8 cellular contexts compared by ENCODE assay signal in genomic region chr17:1762906-1763829, GRCh38. TPM values are rescaled to one million over a fixed set of nuclear protein-coding genes. Genes with fewer than 3 reads are reported as not detected.
A peak's percentile ranks its signal among the peaks of the same experiment; 100 is the strongest.
DNase-seq lines count a peak whose midpoint lies in the region; ATAC-seq and TF ChIP-seq lines count a peak whose summit lies in the region.

No MANE protein-coding gene starts in this region.

- peak overlapping the region; percentile 80 for H3K27ac Mint-ChIP-seq in activated B cell treated with CpG ODN at 0.5 μM for 24 hours

- no peaks in the 10 kb centered on the region for H3K27me3 ChIP-seq in psoas muscle (ENCODE audit: insufficient read depth in 3 of 3, low read length in 2 of 3)

- no peak for TF ChIP-seq CTCF in activated B cell treated with CpG ODN at 0.5 μM for 24 hours (IDR thresholded peaks at IDR 0.05)
- TF ChIP-seq CTCF in fibroblast of villous mesenchyme (IDR thresholded peaks at IDR 0.05; ENCODE audit: insufficient read depth, low read depth, low read length), result no peak
- TF ChIP-seq CTCF in psoas muscle (IDR thresholded peaks at IDR 0.05), result no peak

- H3K36me3 Mint-ChIP-seq in activated B cell treated with CpG ODN at 0.5 μM for 24 hours (ENCODE audit: low read depth), result no peaks in the 10 kb centered on the region

- DNase-seq in NCI-H2227 (lab: John Stamatoyannopoulos, UW; ENCODE audit: unreplicated experiment), result peak; percentile 12
- DNase-seq in NCI-H2227 treated with DMSO at 0.1 percent for 48 hours (lab: John Stamatoyannopoulos, UW), result no peak
- DNase-seq in activated B cell treated with CpG ODN at 0.5 μM for 24 hours, result no peak
- DNase-seq in fibroblast of villous mesenchyme (ENCODE audit: low read depth), result peak; percentile 90
- peak; percentile 76 to 84 for DNase-seq in psoas muscle
- DNase-seq in cerebellar nuclear complex (lab: John Stamatoyannopoulos, UW), result no peak
- DNase-seq in activated CD4-positive, alpha-beta T cell treated with anti-CD3 and anti-CD28 coated beads, Interleukin-2, amount 50 U/mL, for 48 hours, result no peak

- H3K27me3 Mint-ChIP-seq in activated B cell treated with CpG ODN at 0.5 μM for 24 hours, result no peaks in the 10 kb centered on the region

- no peaks in the 10 kb centered on the region for H3K9me3 Mint-ChIP-seq in activated B cell treated with CpG ODN at 0.5 μM for 24 hours

- ATAC-seq in activated B cell treated with CpG ODN at 0.5 μM for 24 hours (ENCODE audit: low read depth), result peak; percentile 65
- peak; percentile 61 to 68 (median 66) for ATAC-seq in psoas muscle
- no peak for ATAC-seq in GM18907 (IDR thresholded peaks at IDR 0.05; ENCODE audit: unreplicated experiment)

- WGBS in psoas muscle, 3 donors, result 12 to 29% (median 20%) methylated on average over 21 of the region's 21 CpGs

- H3K4me1 Mint-ChIP-seq in activated B cell treated with CpG ODN at 0.5 μM for 24 hours, result peaks cover 46% of the 10 kb centered on the region

- no peaks in the 10 kb centered on the region for H3K9me3 ChIP-seq in psoas muscle

- H3K4me1 ChIP-seq in psoas muscle, result peaks cover 49% of the 10 kb centered on the region

- POLR2A ChIA-PET in activated B cell treated with CpG ODN at 0.5 μM for 24 hours (lab: Charles Lee), result interaction anchor here (0.6 to 3.6 kb wide), 10 partner anchors 9 to 112 kb away, joined by 3 to 25 read pairs (median 11); partner anchors contain the start of gene SERPINF2

- CTCF ChIA-PET in activated B cell treated with CpG ODN at 0.5 μM for 24 hours (lab: Charles Lee), result interaction anchor here (0.9 to 2.8 kb wide), 5 partner anchors 9 to 46 kb away, joined by 3 to 19 read pairs (median 5); no protein-coding TSS in a partner anchor

- peak overlapping the region; percentile 92 for H3K27ac ChIP-seq in psoas muscle

- H3K4me3 ChIP-seq in fibroblast of villous mesenchyme (ENCODE audit: low read depth, low read length) (peak overlapping the region; percentile 94), psoas muscle (peak overlapping the region; percentile 71)

- peak overlapping the region; percentile 50 for H3K4me3 Mint-ChIP-seq in activated B cell treated with CpG ODN at 0.5 μM for 24 hours

- intact Hi-C loops in activated B cell treated with CpG ODN at 0.5 μM for 24 hours (cut with micrococcal nuclease), result loop anchor here (1.0 kb wide), 1 partner anchor 21 kb away; no protein-coding TSS in a partner anchor
- intact Hi-C loops in psoas muscle (cut with DNase I), result loop anchor here (2.0 to 5.0 kb wide), 3 partner anchors 32 to 42 kb away; no protein-coding TSS in a partner anchor

- peaks cover 0 to 13% of the 10 kb centered on the region in 2 donors for H3K36me3 ChIP-seq in psoas muscle (ENCODE audit: insufficient read depth in 1 of 2, low read depth in 1 of 2)

RNA-seq across cellular contexts. Expression of gene SERPINF1, which starts 1.3 kb away (rescaled TPM):
- 8.7 and 14.8 TPM in 2 replicates for total RNA-seq in activated B cell treated with CpG ODN at 0.5 μM for 24 hours
- 51.0 and 108 TPM in 2 replicates for total RNA-seq in fibroblast of villous mesenchyme
- 100 to 1,000 TPM; 300 to 485 (median 454) TPM for total RNA-seq in psoas muscle
- polyA plus RNA-seq in psoas muscle, result 100 to 1,000 TPM; 236 to 500 (median 365) TPM

RNA-seq across cellular contexts. Expression of gene SERPINF2, which starts 20.5 kb away (rescaled TPM):
- 0.82 and 1.3 TPM in 2 replicates for total RNA-seq in activated B cell treated with CpG ODN at 0.5 μM for 24 hours
- total RNA-seq in fibroblast of villous mesenchyme, result 0.43 TPM in 1 of 2 replicates, not detected in the other
- total RNA-seq in psoas muscle, result 1 to 10 TPM in 2 of 4 donors, under 1 TPM in 2; 0.74 to 4.0 (median 2.2) TPM
- polyA plus RNA-seq in psoas muscle, result 1 to 10 TPM; 2.4 to 3.9 (median 3.7) TPM

RNA-seq across cellular contexts. Expression of gene WDR81, which starts 38.7 kb away (rescaled TPM):
- total RNA-seq in activated B cell treated with CpG ODN at 0.5 μM for 24 hours (42.7 and 48.4 TPM in 2 replicates), fibroblast of villous mesenchyme (26.8 and 34.5 TPM in 2 replicates), psoas muscle (10 to 100 TPM; 15.1 to 23.7 (median 20.8) TPM)
- polyA plus RNA-seq in psoas muscle, result 10 to 100 TPM; 18.1 to 27.9 (median 18.5) TPM

RNA-seq across cellular contexts. Expression of gene TLCD2, which starts 53.0 kb away (rescaled TPM):
- total RNA-seq in activated B cell treated with CpG ODN at 0.5 μM for 24 hours (0.02 and 0.04 TPM in 2 replicates), fibroblast of villous mesenchyme (3.5 and 3.9 TPM in 2 replicates), psoas muscle (1 to 10 TPM; 1.6 to 2.9 (median 1.9) TPM)
- 1 to 10 TPM; 1.1 to 1.4 (median 1.1) TPM for polyA plus RNA-seq in psoas muscle

Comparison
In these comparisons a context has a peak if more than half of its experiments do, and no peak if none do; other contexts are left out.
1. DNase-seq: peak in NCI-H2227 (single experiment), fibroblast of villous mesenchyme (single experiment) and psoas muscle (2 of 2); none in NCI-H2227 treated with DMSO at 0.1 percent for 48 hours (single experiment), activated B cell treated with CpG ODN at 0.5 μM for 24 hours (single experiment), cerebellar nuclear complex (0 of 2) and activated CD4-positive, alpha-beta T cell treated with anti-CD3 and anti-CD28 coated beads, Interleukin-2, amount 50 U/mL, for 48 hours (0 of 2).